Comparison of ENCODE assay signal across 26 cellular contexts in genomic region chr7:3961857-3962503, GRCh38.
DNase-seq lines count a peak whose midpoint lies in the region; ATAC-seq, FAIRE-seq and TF ChIP-seq lines count a peak whose summit lies in the region.
"Had no signal": no experiment of that assay in that cellular context is flagged by ENCODE, and none has a peak within 500 bp of the region (broad histone marks: within the 10 kb centered on the region; RNA-seq: fewer than 3 reads in every experiment).

No MANE protein-coding gene starts in this region.

- no peak for DNase-seq in HepG2 (ENCODE audit: low spot score)
- no peak for DNase-seq in right lobe of liver
- no peak for DNase-seq in A549 (ENCODE audit: low read depth in 1 of 2, low spot score in 1 of 2)
- DNase-seq in HTR-8/SVneo (ENCODE audit: insufficient read length, low spot score), result no peak
- DNase-seq in urothelium cell line (ENCODE audit: low spot score), result no peak
- DNase-seq in epidermal melanocyte (ENCODE audit: insufficient read length, low spot score), result no peak
- DNase-seq in spleen, result no peak
- DNase-seq: ACHN; BE2C; C1 segment of cervical spinal cord; CD4-positive, alpha-beta memory T cell; CD4-positive, CD25-positive, alpha-beta regulatory T cell; CD8-positive, alpha-beta memory T cell; COR-L47; DMS 273 treated with DMSO at 0.1 percent for 48 hours; DMS153; DMS53; DMS79; DND-41; EL; GDM1 had no signal

- H3K36me3 ChIP-seq in HepG2 (replicated peaks in 1 of 2; ENCODE audit: control insufficient read depth in 1 of 2, insufficient read depth in 2 of 2, low read length in 2 of 2), result no peaks in the 10 kb centered on the region
- H3K36me3 ChIP-seq in right lobe of liver, result no peaks in the 10 kb centered on the region
- peaks cover 0 to 13% (median 0%) of the 10 kb centered on the region in 6 donors for H3K36me3 ChIP-seq in spleen
- H3K36me3 ChIP-seq: BE2C, BLaER1 had no signal

- BruUV-seq in HepG2 (replicated peaks; lab: Mats Ljungman, UMichigan), result no TSS peak

- H2AFZ ChIP-seq in HepG2 (ENCODE audit: low read length), result no peak overlapping the region

- H3K9ac ChIP-seq in HepG2 (ENCODE audit: insufficient read depth, low read depth, low read length), result no peak overlapping the region
- H3K9ac ChIP-seq: BLaER1 had no signal

- intact Hi-C loops in HepG2 (cut with micrococcal nuclease; ENCODE audit: unreplicated experiment) (no loop called here), right lobe of liver (cut with DNase I) (no loop called here), spleen (cut with DNase I; ENCODE audit: low total_unique reads) (no loop called here)

- 89% methylated on average over 14 of the region's 14 CpGs for WGBS in HepG2 (ENCODE audit: low lambda C conversion rate)
- 84% methylated on average over 7 of the region's 14 CpGs for WGBS in right lobe of liver (ENCODE audit: insufficient coverage, low coverage, low lambda C conversion rate, missing lambda C conversion rate)
- 71% methylated on average over 14 of the region's 14 CpGs for WGBS in A549 (ENCODE audit: missing lambda C conversion rate)
- 94 to 98% (median 96%) methylated on average over 14 of the region's 14 CpGs for WGBS in spleen, 5 donors

- ATAC-seq in HepG2, result peak; percentile 56; the same call in 2 of the 3 replicates
- no peak for ATAC-seq in right lobe of liver
- ATAC-seq in A549, result no peak
- ATAC-seq: GM12878 had no signal

- H3K79me2 ChIP-seq in HepG2 (ENCODE audit: insufficient read depth, low read length), result no peaks in the 10 kb centered on the region

- H3K4me2 ChIP-seq in HepG2 (ENCODE audit: low read depth, low read length) (no peak overlapping the region), A549 (no peak overlapping the region)
- H3K4me2 ChIP-seq: BLaER1 had no signal

- H3K27me3 ChIP-seq in HepG2 (ENCODE audit: control insufficient read depth in 1 of 2, insufficient read depth in 2 of 2, low read length in 2 of 2) (no peaks in the 10 kb centered on the region), right lobe of liver (no peaks in the 10 kb centered on the region), spleen (replicated peaks in 1 of 7) (no peaks in the 10 kb centered on the region)
- H3K27me3 ChIP-seq: BE2C, BLaER1 had no signal

- H3K4me1 ChIP-seq in HepG2 (ENCODE audit: insufficient read depth, low read length), result 0 out of 2 replicates have a peak, but pooled peaks cover 6% of the 10 kb centered on the region
- no peaks in the 10 kb centered on the region for H3K4me1 ChIP-seq in right lobe of liver
- H3K4me1 ChIP-seq in A549, result no peaks in the 10 kb centered on the region
- peaks cover 0 to 7% (median 0%) of the 10 kb centered on the region in 6 donors for H3K4me1 ChIP-seq in spleen
- H3K4me1 ChIP-seq: BE2C had no signal

- TF ChIP-seq RAD21 in HepG2 (CRISPR knock-in tag; IDR thresholded peaks at IDR 0.05), result no peak
- no peak for TF ChIP-seq RAD21 in A549 (conservative IDR thresholded peaks at IDR 0.05 in 1 of 2, IDR thresholded peaks at IDR 0.05 in 1 of 2)

- H3K27ac ChIP-seq in HepG2 (ENCODE audit: extremely low read length, insufficient read depth, low read length), result no peak overlapping the region
- H3K27ac ChIP-seq in right lobe of liver, result no peak overlapping the region
- no peak overlapping the region for H3K27ac ChIP-seq in A549
- H3K27ac ChIP-seq in spleen, result no peak overlapping the region
- H3K27ac ChIP-seq: 22Rv1, BLaER1 had no signal

- no peaks in the 10 kb centered on the region for H4K20me1 ChIP-seq in HepG2 (ENCODE audit: insufficient read depth, low read length)
- H4K20me1 ChIP-seq: BLaER1 had no signal

- POLR2A ChIA-PET in HepG2 (lab: Yijun Ruan, JAX) (no interaction called here), A549 (lab: Yijun Ruan, JAX) (no interaction called here)

- H3K9me3 ChIP-seq in HepG2 (ENCODE audit: low read length) (no peaks in the 10 kb centered on the region), right lobe of liver (no peaks in the 10 kb centered on the region), A549 (no peaks in the 10 kb centered on the region), spleen (peaks cover 0 to 11% (median 0%) of the 10 kb centered on the region in 8 donors)
- H3K9me3 ChIP-seq: BE2C had no signal

- in situ Hi-C loops in HepG2 (cut with HindIII; ENCODE audit: extremely low pct_ligation_motif_present, low pct_unique_long_range_greater_than_20kb), result no loop called here

- TF ChIP-seq CTCF in HepG2 (CRISPR knock-in tag; IDR thresholded peaks at IDR 0.05), result no peak
- TF ChIP-seq CTCF in right lobe of liver (IDR thresholded peaks at IDR 0.05), result no peak
- no peak for TF ChIP-seq CTCF in A549 (IDR thresholded peaks at IDR 0.05)
- TF ChIP-seq CTCF in spleen (IDR thresholded peaks at IDR 0.05 in 8 of 11, conservative IDR thresholded peaks at IDR 0.05 in 3 of 11), result no peak

- no peak overlapping the region for H3K4me3 ChIP-seq in HepG2 (replicated peaks in 1 of 3; ENCODE audit: insufficient read depth in 1 of 3, low read depth in 2 of 3, low read length in 3 of 3)
- no peak overlapping the region for H3K4me3 ChIP-seq in right lobe of liver
- no peak overlapping the region for H3K4me3 ChIP-seq in A549
- no peak overlapping the region for H3K4me3 ChIP-seq in spleen
- H3K4me3 ChIP-seq: BLaER1, GM12878 had no signal

- TF ChIP-seq POLR2A in HepG2 (IDR thresholded peaks at IDR 0.05; ENCODE audit: insufficient read depth in 1 of 2, low read depth in 2 of 2, low read length in 2 of 2), result no peak
- TF ChIP-seq POLR2A in right lobe of liver (IDR thresholded peaks at IDR 0.05), result no peak
- TF ChIP-seq POLR2A in A549 (IDR thresholded peaks at IDR 0.05; ENCODE audit: low read length), result no peak
- TF ChIP-seq POLR2A in spleen (IDR thresholded peaks at IDR 0.05), result no peak

- CTCF ChIA-PET in HepG2 (lab: Yijun Ruan, JAX; ENCODE audit: low intra/inter-chr PET ratio, low total read pairs), result no interaction called here
- CTCF ChIA-PET in A549 (lab: Yijun Ruan, JAX), result no interaction called here

- TF ChIP-seq EP300 in HepG2 (IDR thresholded peaks at IDR 0.05; ENCODE audit: low read depth in 2 of 2, low read length in 2 of 2) (no peak), HepG2 (CRISPR knock-in tag; IDR thresholded peaks at IDR 0.05; ENCODE audit: borderline replicate concordance) (no peak), A549 (IDR thresholded peaks at IDR 0.05) (no peak)

- FAIRE-seq in HepG2 (lab: Jason Lieb, UNC) (no peak), A549 (lab: Jason Lieb, UNC) (peak; percentile 36), HTR-8/SVneo (lab: Jason Lieb, UNC) (peak; percentile 98), urothelium cell line (lab: Jason Lieb, UNC) (peak; percentile 100)
- FAIRE-seq: GM12878, GM12892, GM18507 had no signal

TF ChIP-seq in HepG2, 621 proteins besides CTCF, POLR2A, EP300 and RAD21 (continues in another document):
- TF ChIP-seq SRSF4 (IDR thresholded peaks at IDR 0.05; ENCODE audit: low read depth, low read length, poor library complexity, severe bottlenecking), result no peak
- TF ChIP-seq ZBTB33 (CRISPR knock-in tag; IDR thresholded peaks at IDR 0.05), result peak; percentile 47; the same call in 1 of the 2 replicates
- TF ChIP-seq CHD2 (IDR thresholded peaks at IDR 0.05; ENCODE audit: low read depth, low read length), result no peak

TF ChIP-seq in A549, 52 proteins besides CTCF, POLR2A, EP300 and RAD21:
- TF ChIP-seq MAZ (IDR thresholded peaks at IDR 0.05; ENCODE audit: borderline replicate concordance, low read depth, low read length) (no peak), GATA3 (IDR thresholded peaks at IDR 0.05; ENCODE audit: borderline replicate concordance) (no peak), JUNB (IDR thresholded peaks at IDR 0.05) (no peak), KDM5A (IDR thresholded peaks at IDR 0.05) (no peak), HDAC2 (IDR thresholded peaks at IDR 0.05) (no peak), SMC3 (IDR thresholded peaks at IDR 0.05) (no peak), ZC3H11A (IDR thresholded peaks at IDR 0.05) (no peak), TFCP2L1 (CRISPR knock-in tag; IDR thresholded peaks at IDR 0.05) (no peak)
- TF ChIP-seq, protein P1, sequence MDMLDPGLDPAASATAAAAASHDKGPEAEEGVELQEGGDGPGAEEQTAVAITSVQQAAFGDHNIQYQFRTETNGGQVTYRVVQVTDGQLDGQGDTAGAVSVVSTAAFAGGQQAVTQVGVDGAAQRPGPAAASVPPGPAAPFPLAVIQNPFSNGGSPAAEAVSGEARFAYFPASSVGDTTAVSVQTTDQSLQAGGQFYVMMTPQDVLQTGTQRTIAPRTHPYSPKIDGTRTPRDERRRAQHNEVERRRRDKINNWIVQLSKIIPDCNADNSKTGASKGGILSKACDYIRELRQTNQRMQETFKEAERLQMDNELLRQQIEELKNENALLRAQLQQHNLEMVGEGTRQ (IDR thresholded peaks at IDR 0.05), result no peak
- TF ChIP-seq, protein P2, sequence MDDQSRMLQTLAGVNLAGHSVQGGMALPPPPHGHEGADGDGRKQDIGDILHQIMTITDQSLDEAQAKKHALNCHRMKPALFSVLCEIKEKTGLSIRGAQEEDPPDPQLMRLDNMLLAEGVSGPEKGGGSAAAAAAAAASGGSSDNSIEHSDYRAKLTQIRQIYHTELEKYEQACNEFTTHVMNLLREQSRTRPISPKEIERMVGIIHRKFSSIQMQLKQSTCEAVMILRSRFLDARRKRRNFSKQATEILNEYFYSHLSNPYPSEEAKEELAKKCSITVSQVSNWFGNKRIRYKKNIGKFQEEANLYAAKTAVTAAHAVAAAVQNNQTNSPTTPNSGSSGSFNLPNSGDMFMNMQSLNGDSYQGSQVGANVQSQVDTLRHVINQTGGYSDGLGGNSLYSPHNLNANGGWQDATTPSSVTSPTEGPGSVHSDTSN (IDR thresholded peaks at IDR 0.05), result no peak
TF ChIP-seq in A549: peak in this region for 0.
